ENCODE assay signal across 15 cellular contexts in the genomic region with DNA sequence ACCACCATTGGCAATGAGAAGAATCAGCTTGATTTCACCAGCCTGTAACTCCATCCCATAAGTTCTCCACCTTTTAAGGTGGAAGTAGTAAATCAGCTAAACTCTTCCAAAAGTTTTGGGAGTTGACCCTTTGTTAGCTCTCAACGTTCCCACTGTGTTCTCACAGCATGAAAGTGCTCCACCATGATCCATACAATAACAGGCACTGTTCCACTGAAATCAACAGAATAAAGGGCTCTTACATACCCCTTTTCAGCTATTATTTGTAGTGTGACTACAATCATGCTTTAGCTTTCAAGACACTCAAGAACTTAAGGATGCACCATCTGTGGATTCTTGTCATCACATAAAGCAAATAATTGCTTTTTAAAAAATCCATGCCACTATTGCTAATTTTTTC.
"Had no signal": no experiment of that assay in that cellular context is flagged by ENCODE, and none has a peak within 500 bp of the region (broad histone marks: within the 10 kb centered on the region; RNA-seq: fewer than 3 reads in every experiment).

No MANE protein-coding gene starts in this region.

- H3K27ac Mint-ChIP-seq: nephron had no signal

- H3K9me3 Mint-ChIP-seq: nephron had no signal

- H3K4me1 ChIP-seq: body of pancreas had no signal

- H3K9me3 ChIP-seq: body of pancreas, left lung, sigmoid colon, suprapubic skin had no signal

- DNase-seq: activated CD4-positive, alpha-beta T cell treated with anti-CD3 and anti-CD28 coated beads, Interleukin-2, amount 50 U/mL, for 1 hour; activated CD4-positive, CD25-positive, alpha-beta regulatory T cell; activated naive CD4-positive, alpha-beta T cell treated with anti-CD3 and anti-CD28 coated beads, Interleukin-2, amount 50 U/mL, for 16 hours; body of pancreas; cerebellar nuclear complex; dermis blood vessel endothelial cell; glutamatergic neuron; left lung; sigmoid colon; stimulated activated CD4-positive, alpha-beta T cell treated with anti-CD3 and anti-CD28 coated beads, Interleukin-2, amount 100 ng/mL, for 24 hours; stimulated activated naive CD4-positive, alpha-beta T cell; T-helper 2 cell had no signal

- H3K4me3 ChIP-seq: body of pancreas, left lung, sigmoid colon, suprapubic skin had no signal

- H3K27me3 ChIP-seq: body of pancreas, left lung, sigmoid colon, suprapubic skin had no signal

- H3K36me3 ChIP-seq: left lung, sigmoid colon, suprapubic skin had no signal

- H3K4me3 Mint-ChIP-seq: nephron had no signal

- H3K27ac ChIP-seq: body of pancreas, left lung, sigmoid colon, suprapubic skin had no signal

- ATAC-seq: body of pancreas, esophagus mucosa, left lung had no signal
